In genomic region chr20:33992923-33993799, GRCh38 we compare ENCODE assay signal across 8 cellular contexts. TPM values are rescaled to one million over a fixed set of nuclear protein-coding genes. Genes with fewer than 3 reads are reported as not detected.
DNase-seq lines count a peak whose midpoint lies in the region; FAIRE-seq and TF ChIP-seq lines count a peak whose summit lies in the region.

No MANE protein-coding gene starts in this region.

- peak overlapping the region; percentile 88 for H3K4me3 Mint-ChIP-seq in activated T-helper 1 cell treated with anti-CD3 and anti-CD28 coated beads, Interleukin-12 subunit alpha, Interleukin-12 subunit beta, Interleukin-2, Interleukin-4 antibody, amounts not matched to agents 30 ng/mL and 10 ng/mL and 1 ng/mL, durations not matched to agents 14 hours and 24 hours and 36 hours

- H3F3A ChIP-seq in DOHH2 (ENCODE audit: control insufficient read depth, insufficient read depth), result no peaks in the 10 kb centered on the region
- peaks cover 17% of the 10 kb centered on the region for H3F3A ChIP-seq in GM23248 (ENCODE audit: insufficient read depth)

- H3K9me2 ChIP-seq in DOHH2 (replicated peaks; ENCODE audit: control insufficient read depth, low read length), result no peaks in the 10 kb centered on the region
- no peaks in the 10 kb centered on the region for H3K9me2 ChIP-seq in GM23248 (ENCODE audit: insufficient read depth)
- H3K9me2 ChIP-seq in Karpas-422 (replicated peaks; ENCODE audit: insufficient read depth, low read length), result no peaks in the 10 kb centered on the region

- H3K79me2 ChIP-seq in DOHH2 (ENCODE audit: control insufficient read depth, low read length) (peaks cover 60% of the 10 kb centered on the region), GM23248 (ENCODE audit: insufficient read depth) (peaks cover 56% of the 10 kb centered on the region), Karpas-422 (ENCODE audit: low read length) (peaks cover 53% of the 10 kb centered on the region)

- peak overlapping the region; percentile 93 for H2AFZ ChIP-seq in GM23248
- peak overlapping the region; percentile 84; the same call in 1 of the 2 replicates for H2AFZ ChIP-seq in Karpas-422 (ENCODE audit: low read length)

- H3K27me3 ChIP-seq in DOHH2 (ENCODE audit: control insufficient read depth, low read length) (no peaks in the 10 kb centered on the region), GM23248 (replicated peaks; ENCODE audit: insufficient read depth) (no peaks in the 10 kb centered on the region), Karpas-422 (ENCODE audit: low read length) (no peaks in the 10 kb centered on the region), esophagus squamous epithelium (no peaks in the 10 kb centered on the region)

- H3K4me3 ChIP-seq in DOHH2 (ENCODE audit: low read length) (peak overlapping the region; percentile 90), GM23248 (peak overlapping the region; percentile 94), Karpas-422 (ENCODE audit: low read length) (peak overlapping the region; percentile 88), esophagus squamous epithelium (peak overlapping the region; percentile 77 to 95 (median 88))

- peaks cover 32% of the 10 kb centered on the region for H3K36me3 ChIP-seq in DOHH2 (ENCODE audit: control insufficient read depth, low read length)
- H3K36me3 ChIP-seq in GM23248 (ENCODE audit: low read depth), result no peaks in the 10 kb centered on the region
- no peaks in the 10 kb centered on the region for H3K36me3 ChIP-seq in Karpas-422 (ENCODE audit: insufficient read depth, low read length)
- H3K36me3 ChIP-seq in esophagus squamous epithelium, result peaks cover 0 to 6% (median 0%) of the 10 kb centered on the region in 3 donors

- H3K36me3 Mint-ChIP-seq in activated T-helper 1 cell treated with anti-CD3 and anti-CD28 coated beads, Interleukin-12 subunit alpha, Interleukin-12 subunit beta, Interleukin-2, Interleukin-4 antibody, amounts not matched to agents 30 ng/mL and 10 ng/mL and 1 ng/mL, durations not matched to agents 14 hours and 24 hours and 36 hours (ENCODE audit: low read depth), result peaks cover 9% of the 10 kb centered on the region

- peaks cover 59% of the 10 kb centered on the region for H3K4me1 Mint-ChIP-seq in activated T-helper 1 cell treated with anti-CD3 and anti-CD28 coated beads, Interleukin-12 subunit alpha, Interleukin-12 subunit beta, Interleukin-2, Interleukin-4 antibody, amounts not matched to agents 30 ng/mL and 10 ng/mL and 1 ng/mL, durations not matched to agents 14 hours and 24 hours and 36 hours (ENCODE audit: low read depth)

- H4K20me1 ChIP-seq in DOHH2 (ENCODE audit: control insufficient read depth, insufficient read depth, low read depth, low read length), result peaks cover 35% of the 10 kb centered on the region
- peaks cover 14% of the 10 kb centered on the region; the same call in 1 of the 2 replicates for H4K20me1 ChIP-seq in GM23248 (ENCODE audit: insufficient read depth)
- peaks cover 22% of the 10 kb centered on the region; the same call in 1 of the 2 replicates for H4K20me1 ChIP-seq in Karpas-422 (ENCODE audit: insufficient read depth, low read depth, low read length)

- H3K27ac ChIP-seq in DOHH2 (ENCODE audit: low read depth, low read length) (peak overlapping the region; percentile 84), GM23248 (peak overlapping the region; percentile 92), Karpas-422 (ENCODE audit: low read length) (peak overlapping the region; percentile 76), esophagus squamous epithelium (peak overlapping the region; percentile 98 to 100 (median 98))

- intact Hi-C loops in activated T-helper 1 cell treated with anti-CD3 and anti-CD28 coated beads, Interleukin-12 subunit alpha, Interleukin-12 subunit beta, Interleukin-2, Interleukin-4 antibody, amounts not matched to agents 30 ng/mL and 10 ng/mL and 1 ng/mL, durations not matched to agents 14 hours and 24 hours and 36 hours (cut with micrococcal nuclease), result loop anchor here (1.0 to 10.0 kb wide), 15 partner anchors 81 to 1788 kb away; partner anchors contain the start of genes ACSS2, AHCY, CHMP4B and DYNLRB1
- intact Hi-C loops in esophagus squamous epithelium (cut with DNase I), result no loop called here

- H3K4me1 ChIP-seq in DOHH2 (ENCODE audit: control insufficient read depth, low read length) (peaks cover 31% of the 10 kb centered on the region), GM23248 (ENCODE audit: insufficient read depth) (peaks cover 15% of the 10 kb centered on the region), Karpas-422 (ENCODE audit: low read length) (peaks cover 31% of the 10 kb centered on the region), esophagus squamous epithelium (peaks cover 10 to 58% (median 38%) of the 10 kb centered on the region in 3 donors)

- TF ChIP-seq POLR2A in esophagus squamous epithelium (IDR thresholded peaks at IDR 0.05), result peak in 3 of 4 donors; percentile 40 to 66 (median 46)

- peak overlapping the region; percentile 99 for H3K4me2 ChIP-seq in DOHH2 (ENCODE audit: low read length)
- H3K4me2 ChIP-seq in GM23248 (ENCODE audit: unreplicated experiment), result peak overlapping the region; percentile 97
- peak overlapping the region; percentile 94 for H3K4me2 ChIP-seq in Karpas-422 (ENCODE audit: low read depth, low read length, poor library complexity, severe bottlenecking)

- H3K9ac ChIP-seq in GM23248 (peak overlapping the region; percentile 90), Karpas-422 (ENCODE audit: low read length) (peak overlapping the region; percentile 83)

- H3K9me3 Mint-ChIP-seq in activated T-helper 1 cell treated with anti-CD3 and anti-CD28 coated beads, Interleukin-12 subunit alpha, Interleukin-12 subunit beta, Interleukin-2, Interleukin-4 antibody, amounts not matched to agents 30 ng/mL and 10 ng/mL and 1 ng/mL, durations not matched to agents 14 hours and 24 hours and 36 hours, result no peaks in the 10 kb centered on the region

- WGBS in GM23248 (ENCODE audit: low coverage in 1 of 2, low lambda C conversion rate in 2 of 2, missing lambda C conversion rate in 2 of 2), 2 experiments, result 1 to 2% methylated on average over 28 to 47 of the region's 49 CpGs
- WGBS in esophagus squamous epithelium, 2 donors, result 0 to 2% methylated on average over 29 to 31 of the region's 49 CpGs

- peak; percentile 99 for DNase-seq in GM23248
- peak; percentile 99 for DNase-seq in Karpas-422
- DNase-seq in RCC 7860 (ENCODE audit: low spot score), result peak; percentile 97
- DNase-seq in activated T-helper 1 cell treated with anti-CD3 and anti-CD28 coated beads, Interleukin-12 subunit alpha, Interleukin-12 subunit beta, Interleukin-2, Interleukin-4 antibody, amounts not matched to agents 30 ng/mL and 10 ng/mL and 1 ng/mL, durations not matched to agents 14 hours and 24 hours and 36 hours (ENCODE audit: low spot score), result peak; percentile 99
- peak; percentile 96 for DNase-seq in esophagus squamous epithelium (lab: John Stamatoyannopoulos, UW)
- DNase-seq in myocyte (ENCODE audit: low read depth), result peak; percentile 98
- DNase-seq in stimulated activated CD8-positive, alpha-beta memory T cell treated with anti-CD3 and anti-CD28 coated beads, Interleukin-7, amount 100 ng/mL, for 4 hours (ENCODE audit: low read depth in 2 of 2), result peak; percentile 99

- H3K27me3 Mint-ChIP-seq in activated T-helper 1 cell treated with anti-CD3 and anti-CD28 coated beads, Interleukin-12 subunit alpha, Interleukin-12 subunit beta, Interleukin-2, Interleukin-4 antibody, amounts not matched to agents 30 ng/mL and 10 ng/mL and 1 ng/mL, durations not matched to agents 14 hours and 24 hours and 36 hours (ENCODE audit: insufficient read depth), result peaks cover under 1% of the 10 kb centered on the region

- TF ChIP-seq CTCF in DOHH2 (IDR thresholded peaks at IDR 0.05; ENCODE audit: low read depth, low read length, poor library complexity, severe bottlenecking), result no peak
- no peak for TF ChIP-seq CTCF in esophagus squamous epithelium (IDR thresholded peaks at IDR 0.05)

- FAIRE-seq in RCC 7860 (lab: Jason Lieb, UNC), result peak; percentile 89

- in situ Hi-C loops in GM23248 (cut with MboI), result no loop called here

- no peaks in the 10 kb centered on the region for H3K9me3 ChIP-seq in DOHH2 (ENCODE audit: control insufficient read depth, insufficient read depth, low read length)
- no peaks in the 10 kb centered on the region for H3K9me3 ChIP-seq in GM23248 (ENCODE audit: low read depth)
- no peaks in the 10 kb centered on the region for H3K9me3 ChIP-seq in Karpas-422 (ENCODE audit: low read length)
- no peaks in the 10 kb centered on the region for H3K9me3 ChIP-seq in esophagus squamous epithelium

- H3K27ac Mint-ChIP-seq in activated T-helper 1 cell treated with anti-CD3 and anti-CD28 coated beads, Interleukin-12 subunit alpha, Interleukin-12 subunit beta, Interleukin-2, Interleukin-4 antibody, amounts not matched to agents 30 ng/mL and 10 ng/mL and 1 ng/mL, durations not matched to agents 14 hours and 24 hours and 36 hours, result peak overlapping the region; percentile 97

RNA-seq across cellular contexts. Expression of gene RALY, which starts 0.6 kb away (rescaled TPM):
- total RNA-seq in GM23248 (2014; rRNA removed; shearing (Covaris generic)), result 65.4 and 66.3 TPM in 2 replicates
- polyA plus RNA-seq in GM23248 (2016; fragmentation: Nextera tagmentation; extraction: Ambion mirVana), result 107 and 113 TPM in 2 replicates
- 78.8 and 116 TPM in 2 replicates for total RNA-seq in Karpas-422 (2014; rRNA removed; shearing (Covaris generic); ENCODE audit: low replicate concordance)
- total RNA-seq in activated T-helper 1 cell treated with anti-CD3 and anti-CD28 coated beads, Interleukin-12 subunit alpha, Interleukin-12 subunit beta, Interleukin-2, Interleukin-4 antibody, amounts not matched to agents 30 ng/mL and 10 ng/mL and 1 ng/mL, durations not matched to agents 14 hours and 24 hours and 36 hours, result 147 TPM in 2 replicates
- total RNA-seq in esophagus squamous epithelium, result 100 to 1,000 TPM in 2 of 4 donors, 10 to 100 TPM in 2; 70.3 to 100 (median 88.2) TPM
- 109 and 136 TPM in 2 replicates for total RNA-seq in myocyte
- polyA plus RNA-seq in myocyte (2012), result 124 TPM

Comparison
In these comparisons a context has a peak if more than half of its experiments do, and no peak if none do; other contexts are left out.
1. Peak in every context shown above with its lines: DNase-seq, H3K4me3 ChIP-seq and H3K27ac ChIP-seq.